22 cellular contexts compared by ENCODE assay signal in the genomic region with DNA sequence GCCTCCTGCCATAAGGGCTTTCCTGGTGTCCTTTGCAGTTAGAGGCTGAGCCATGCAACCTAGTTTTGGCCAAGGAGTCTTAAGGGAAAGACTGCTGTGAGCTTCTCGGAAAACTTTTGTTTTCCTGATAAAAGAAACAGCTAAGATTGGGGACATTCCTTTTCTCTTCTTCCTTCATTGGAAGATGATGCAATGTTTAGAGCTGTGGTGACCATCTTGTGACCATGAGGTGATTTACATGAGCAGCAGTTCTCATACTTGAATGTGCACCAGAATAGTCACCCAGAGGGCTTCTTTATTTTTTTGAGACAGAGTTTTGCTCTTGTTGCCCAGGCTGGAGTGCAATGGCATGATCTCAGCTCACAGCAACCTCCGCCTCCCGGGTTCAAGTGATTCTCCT.
"Had no signal": no experiment of that assay in that cellular context is flagged by ENCODE, and none has a peak within 500 bp of the region (broad histone marks: within the 10 kb centered on the region; RNA-seq: fewer than 3 reads in every experiment).

No MANE protein-coding gene starts in this region.

- H3K9me3 ChIP-seq: body of pancreas, neutrophil, pancreas had no signal

- DNase-seq: activated CD4-positive, alpha-beta T cell treated with anti-CD3 and anti-CD28 coated beads, Interleukin-2, amount 50 U/mL, for 48 hours; activated naive CD4-positive, alpha-beta T cell treated with Interleukin-2 at 50 U/mL for 16 hours; activated naive CD8-positive, alpha-beta T cell treated with anti-CD3 and anti-CD28 coated beads, Interleukin-2, amount 10 ng/mL, durations not matched to agents 7 days and 5 days; activated T-cell treated with anti-CD3 and anti-CD28 coated beads, Interleukin-2, amount 50 U/mL, for 1 hour; body of pancreas; dorsolateral prefrontal cortex; foreskin keratinocyte; hypothalamus; islet precursor cell; left ventricle myocardium superior; mesendoderm; natural killer cell; pancreas; stimulated activated CD4-positive, alpha-beta T cell treated with anti-CD3 and anti-CD28 coated beads, Interleukin-4, amount 100 ng/mL, for 24 hours; stimulated activated naive CD4-positive, alpha-beta T cell treated with Interleukin-2 at 50 U/mL for 16 hours; T-helper 2 cell; tibial artery; WERI-Rb-1 had no signal

- ATAC-seq: activated T-helper 17 cell treated with anti-CD3 and anti-CD28 coated beads, Interleukin-2, amount 50 U/mL, for 72 hours; body of pancreas; foreskin keratinocyte; left ventricle myocardium superior; natural killer cell; sciatic nerve had no signal

- H3K4me2 ChIP-seq: smooth muscle cell had no signal

- H3K4me3 ChIP-seq: body of pancreas, dorsolateral prefrontal cortex, pancreas, smooth muscle cell, tibial artery had no signal

- H3K27me3 ChIP-seq: body of pancreas, dorsolateral prefrontal cortex, foreskin keratinocyte, neutrophil, pancreas, tibial artery had no signal

- H3K27ac ChIP-seq: foreskin keratinocyte, neutrophil, pancreas, tibial artery, WERI-Rb-1 had no signal

- H3K36me3 ChIP-seq: neutrophil, pancreas, WERI-Rb-1 had no signal

- H3K4me1 ChIP-seq: body of pancreas, foreskin keratinocyte, pancreas, tibial artery had no signal
